11 cellular contexts compared by ENCODE assay signal in genomic region chr7:27641576-27642230, GRCh38. TPM values are rescaled to one million over a fixed set of nuclear protein-coding genes. Genes with fewer than 3 reads are reported as not detected.
A peak's percentile ranks its signal among the peaks of the same experiment; 100 is the strongest.
DNase-seq lines count a peak whose midpoint lies in the region; ATAC-seq and TF ChIP-seq lines count a peak whose summit lies in the region.
"Had no signal": no experiment of that assay in that cellular context is flagged by ENCODE, and none has a peak within 500 bp of the region (broad histone marks: within the 10 kb centered on the region; RNA-seq: fewer than 3 reads in every experiment).

No MANE protein-coding gene starts in this region.

- intact Hi-C loops in tibial artery (cut with DNase I; ENCODE audit: low total_unique reads) (no loop called here), Caco-2 (cut with micrococcal nuclease; ENCODE audit: unreplicated experiment) (no loop called here)

- TF ChIP-seq CTCF in fibroblast of the aortic adventitia (IDR thresholded peaks at IDR 0.05; ENCODE audit: insufficient read depth, low read length) (no peak), tibial artery (IDR thresholded peaks at IDR 0.05) (no peak), Caco-2 (IDR thresholded peaks at IDR 0.05; ENCODE audit: insufficient read depth in 1 of 2, low read depth in 1 of 2, low read length in 1 of 2, severe bottlenecking in 1 of 2, unreplicated experiment in 1 of 2) (no peak)

- H3K27me3 Mint-ChIP-seq in activated CD8-positive, alpha-beta memory T cell treated with anti-CD3 and anti-CD28 coated beads, Interleukin-2, amount 10 ng/mL, durations not matched to agents 7 days and 5 days, result no peaks in the 10 kb centered on the region
- H3K27me3 Mint-ChIP-seq in Caco-2 (ENCODE audit: insufficient read depth, unreplicated experiment), result no peaks in the 10 kb centered on the region
- H3K27me3 Mint-ChIP-seq: IgD-negative memory B cell had no signal

- H3K27me3 ChIP-seq in tibial artery, result no peaks in the 10 kb centered on the region
- no peaks in the 10 kb centered on the region for H3K27me3 ChIP-seq in Caco-2 (replicated peaks; ENCODE audit: control insufficient read depth, insufficient read depth, low read length)
- H3K27me3 ChIP-seq: sigmoid colon had no signal

- peak overlapping the region; percentile 34 for H3K27ac Mint-ChIP-seq in activated CD8-positive, alpha-beta memory T cell treated with anti-CD3 and anti-CD28 coated beads, Interleukin-2, amount 10 ng/mL, durations not matched to agents 7 days and 5 days
- no peak overlapping the region for H3K27ac Mint-ChIP-seq in Caco-2 (ENCODE audit: unreplicated experiment)
- H3K27ac Mint-ChIP-seq: IgD-negative memory B cell had no signal

- H3K36me3 Mint-ChIP-seq in activated CD8-positive, alpha-beta memory T cell treated with anti-CD3 and anti-CD28 coated beads, Interleukin-2, amount 10 ng/mL, durations not matched to agents 7 days and 5 days, result peaks cover 15% of the 10 kb centered on the region
- H3K36me3 Mint-ChIP-seq in Caco-2 (ENCODE audit: insufficient read depth, unreplicated experiment), result peaks cover 15% of the 10 kb centered on the region

- POLR2A ChIA-PET in Caco-2 (lab: Charles Lee), result interaction anchor here (0.7 to 1.1 kb wide), 2 partner anchors 21 to 1452 kb away, joined by 3 to 7 read pairs; partner anchors contain the start of gene HIBADH

- CTCF ChIA-PET in activated CD8-positive, alpha-beta memory T cell treated with anti-CD3 and anti-CD28 coated beads, Interleukin-2, amount 10 ng/mL, durations not matched to agents 7 days and 5 days (lab: Charles Lee), result interaction anchor here (1.1 to 1.9 kb wide), 3 partner anchors 12 to 133 kb away, joined by 3 to 7 read pairs (median 4); partner anchors contain the start of gene HIBADH
- CTCF ChIA-PET in Caco-2 (lab: Charles Lee), result no interaction called here

- peaks cover 16% of the 10 kb centered on the region for H3K4me1 Mint-ChIP-seq in activated CD8-positive, alpha-beta memory T cell treated with anti-CD3 and anti-CD28 coated beads, Interleukin-2, amount 10 ng/mL, durations not matched to agents 7 days and 5 days
- H3K4me1 Mint-ChIP-seq in Caco-2 (ENCODE audit: low read depth, unreplicated experiment), result peaks cover 14% of the 10 kb centered on the region

- H3K4me3 Mint-ChIP-seq in activated CD8-positive, alpha-beta memory T cell treated with anti-CD3 and anti-CD28 coated beads, Interleukin-2, amount 10 ng/mL, durations not matched to agents 7 days and 5 days, result peak overlapping the region; percentile 49
- no peak overlapping the region for H3K4me3 Mint-ChIP-seq in Caco-2 (ENCODE audit: unreplicated experiment)
- H3K4me3 Mint-ChIP-seq: IgD-negative memory B cell had no signal

- no peak for ATAC-seq in activated CD8-positive, alpha-beta memory T cell treated with anti-CD3 and anti-CD28 coated beads, Interleukin-2, amount 10 ng/mL, durations not matched to agents 7 days and 5 days
- no peak for ATAC-seq in GM18505 (IDR thresholded peaks at IDR 0.05; ENCODE audit: unreplicated experiment)

- peak overlapping the region; percentile 14 to 39 for H3K27ac ChIP-seq in tibial artery
- H3K27ac ChIP-seq: sigmoid colon had no signal

- H3K4me3 ChIP-seq in fibroblast of the aortic adventitia (ENCODE audit: low read depth, low read length) (no peak overlapping the region), tibial artery (no peak overlapping the region), Caco-2 (ENCODE audit: low read depth, low read length) (no peak overlapping the region)
- H3K4me3 ChIP-seq: sigmoid colon had no signal

- no peak for TF ChIP-seq POLR2A in GM18505 (IDR thresholded peaks at IDR 0.05; ENCODE audit: borderline replicate concordance, extremely low read depth, insufficient read depth, insufficient read length)

- H3K4me1 ChIP-seq in tibial artery, result peaks cover 0 to 19% (median 8%) of the 10 kb centered on the region in 4 donors
- H3K4me1 ChIP-seq in Caco-2, result peaks cover 20% of the 10 kb centered on the region

- no peaks in the 10 kb centered on the region for H3K9me3 Mint-ChIP-seq in activated CD8-positive, alpha-beta memory T cell treated with anti-CD3 and anti-CD28 coated beads, Interleukin-2, amount 10 ng/mL, durations not matched to agents 7 days and 5 days (ENCODE audit: low read depth)
- H3K9me3 Mint-ChIP-seq in Caco-2 (ENCODE audit: unreplicated experiment), result no peaks in the 10 kb centered on the region
- H3K9me3 Mint-ChIP-seq: IgD-negative memory B cell had no signal

- BruUV-seq in Caco-2 (replicated peaks; lab: Mats Ljungman, UMichigan), result no TSS peak

- H3K9me3 ChIP-seq in tibial artery, result no peaks in the 10 kb centered on the region
- H3K9me3 ChIP-seq in Caco-2, result peaks cover 4% of the 10 kb centered on the region; the same call in 1 of the 2 replicates
- H3K9me3 ChIP-seq: sigmoid colon had no signal

- DNase-seq in activated CD8-positive, alpha-beta memory T cell treated with anti-CD3 and anti-CD28 coated beads, Interleukin-2, amount 10 ng/mL, durations not matched to agents 7 days and 5 days, result no peak
- DNase-seq in activated CD8-positive, alpha-beta memory T cell treated with anti-CD3 and anti-CD28 coated beads, Interleukin-2, amount 50 U/mL, for 48 hours, result no peak
- DNase-seq in NCI-H226 (peak; percentile 73), fibroblast of the aortic adventitia (ENCODE audit: low read depth) (peak; percentile 28), tibial artery (no peak), D341Med (ENCODE audit: low spot score) (no peak), Caco-2 (no peak)
- DNase-seq: activated effector memory CD4-positive, alpha-beta T cell treated with anti-CD3 and anti-CD28 coated beads, Interleukin-2, amount 50 U/mL, for 16 hours; sigmoid colon had no signal

- H3K36me3 ChIP-seq in tibial artery (peaks cover 0 to 1% (median 0%) of the 10 kb centered on the region in 3 donors), Caco-2 (ENCODE audit: control insufficient read depth, insufficient read depth, low read length) (no peaks in the 10 kb centered on the region)
- H3K36me3 ChIP-seq: sigmoid colon had no signal

RNA-seq across cellular contexts. Expression of gene HIBADH, which starts 21.0 kb away (rescaled TPM):
- 10 to 100 TPM; 13.1 to 15.8 TPM for total RNA-seq in activated CD8-positive, alpha-beta memory T cell treated with anti-CD3 and anti-CD28 coated beads, Interleukin-2, amount 10 ng/mL, durations not matched to agents 7 days and 5 days
- 58.1 and 126 TPM in 2 replicates for total RNA-seq in fibroblast of the aortic adventitia (ENCODE audit: low replicate concordance)
- total RNA-seq in Caco-2 (2022), result 33.7 and 37.3 TPM in 2 replicates

Comparison
In these comparisons a context has a peak if more than half of its experiments do, and no peak if none do; other contexts are left out.
1. DNase-seq: peak in NCI-H226 (single experiment) and fibroblast of the aortic adventitia (single experiment); none in activated CD8-positive, alpha-beta memory T cell treated with anti-CD3 and anti-CD28 coated beads, Interleukin-2, amount 10 ng/mL, durations not matched to agents 7 days and 5 days (single experiment), activated CD8-positive, alpha-beta memory T cell treated with anti-CD3 and anti-CD28 coated beads, Interleukin-2, amount 50 U/mL, for 48 hours (single experiment), tibial artery (0 of 2), D341Med (single experiment) and Caco-2 (0 of 2).